In genomic region chr2:175247159-175247558, GRCh38 we compare ENCODE assay signal across 28 cellular contexts.
"Had no signal": no experiment of that assay in that cellular context is flagged by ENCODE, and none has a peak within 500 bp of the region (broad histone marks: within the 10 kb centered on the region; RNA-seq: fewer than 3 reads in every experiment).

No MANE protein-coding gene starts in this region.

- H3K36me3 ChIP-seq: esophagus squamous epithelium, gastroesophageal sphincter, heart right ventricle, neutrophil, right atrium auricular region, thoracic aorta, tibial nerve, upper lobe of left lung, uterus had no signal

- H3K4me3 ChIP-seq: esophagus squamous epithelium, gastroesophageal sphincter, heart right ventricle, mucosa of descending colon, right atrium auricular region, skin epidermis, thoracic aorta, tibial nerve, upper lobe of left lung, uterus had no signal

- DNase-seq: caudate nucleus; cerebellar nuclear complex; cortex of kidney; erythroblast; esophagus squamous epithelium; heart right ventricle; hippocampal formation; immature natural killer cell; islet precursor cell; kidney glomerular epithelial cell; left colon; mesenchymal stem cell; mucosa of descending colon; naive B cell; stimulated activated CD4-positive, alpha-beta T cell treated with anti-CD3 and anti-CD28 coated beads, Interleukin-15, amount 100 ng/mL, for 24 hours; stimulated activated CD4-positive, alpha-beta T cell treated with anti-CD3 and anti-CD28 coated beads, Interleukin-2, amount 100 ng/mL, for 48 hours; stimulated activated naive B cell treated with anti-CD40 and anti-IgM and Interleukin-4, amounts not matched to agents 10 μg/mL and 1 μg/mL and 100 μg/mL, for 72 hours; upper lobe of left lung; uterus had no signal

- H3K27ac ChIP-seq: esophagus squamous epithelium, foreskin keratinocyte, gastroesophageal sphincter, heart right ventricle, neutrophil, parathyroid adenoma, right atrium auricular region, skin epidermis, thoracic aorta, tibial nerve, upper lobe of left lung, uterus had no signal

- ATAC-seq: foreskin keratinocyte; gastroesophageal sphincter; heart right ventricle; left colon; mucosa of descending colon; natural killer cell treated with Interleukin-12 subunit alpha and Interleukin-12 subunit beta and Interleukin-15 and Interleukin-18, amount 100 ng/mL, for 72 hours; stimulated activated naive B cell treated with anti-CD40 and anti-IgM and Interleukin-4, amounts not matched to agents 10 μg/mL and 1 μg/mL and 100 μg/mL, for 72 hours had no signal

- H3K4me1 ChIP-seq: esophagus squamous epithelium, foreskin keratinocyte, gastroesophageal sphincter, parathyroid adenoma, right atrium auricular region, upper lobe of left lung, uterus had no signal

- H3K9me3 ChIP-seq: esophagus squamous epithelium, gastroesophageal sphincter, heart right ventricle, mucosa of descending colon, neutrophil, right atrium auricular region, thoracic aorta, tibial nerve, upper lobe of left lung, uterus had no signal

- H3K27me3 ChIP-seq: esophagus squamous epithelium, right atrium auricular region, upper lobe of left lung, uterus had no signal
